ENCODE assay signal across 14 cellular contexts in the genomic region with DNA sequence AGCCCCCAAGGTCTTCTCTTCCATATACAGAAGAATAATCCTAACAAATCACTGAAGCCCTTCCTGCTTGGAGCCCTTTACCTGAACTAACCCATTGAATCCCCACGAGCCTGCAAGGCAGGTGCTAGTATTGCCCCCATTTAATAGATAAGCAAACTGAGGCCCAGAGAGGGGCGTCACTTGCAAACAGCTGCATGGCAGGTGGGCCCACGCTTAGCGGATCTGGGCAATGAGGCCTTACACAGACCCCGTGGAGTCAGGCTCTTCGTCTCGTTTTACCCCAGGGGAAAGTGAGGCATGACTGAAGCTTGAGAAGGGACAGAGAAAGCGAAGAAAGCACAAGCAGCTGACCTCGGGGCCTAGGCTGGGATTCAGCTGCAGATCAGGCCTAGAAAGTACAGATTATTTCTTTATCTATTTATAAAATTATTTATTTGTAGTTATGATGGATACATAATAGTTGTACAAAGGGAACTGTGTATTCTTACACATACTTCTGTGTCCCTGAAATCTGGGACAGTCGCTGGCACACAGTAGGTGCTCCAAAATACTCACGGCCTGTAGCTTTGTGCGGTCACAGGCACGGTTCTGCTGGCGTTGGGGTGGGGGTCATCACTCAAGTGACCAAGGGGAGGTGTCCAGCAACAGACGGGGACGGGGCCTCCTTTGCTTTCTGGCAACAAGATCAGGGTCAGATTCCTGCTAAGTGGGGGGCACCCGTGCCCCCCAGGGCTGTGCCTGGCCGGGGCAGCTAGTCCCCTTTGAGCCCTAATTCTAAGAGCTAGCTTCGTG.
A peak's percentile ranks its signal among the peaks of the same experiment; 100 is the strongest.
DNase-seq lines count a peak whose midpoint lies in the region; ATAC-seq, FAIRE-seq and TF ChIP-seq lines count a peak whose summit lies in the region.
"Had no signal": no experiment of that assay in that cellular context is flagged by ENCODE, and none has a peak within 500 bp of the region (broad histone marks: within the 10 kb centered on the region; RNA-seq: fewer than 3 reads in every experiment).

No MANE protein-coding gene starts in this region.

- ATAC-seq in pancreas (no peak), HG03354 (IDR thresholded peaks at IDR 0.05; ENCODE audit: poor library complexity, severe bottlenecking, unreplicated experiment) (no peak)
- no peak for ATAC-seq in naive thymus-derived CD4-positive, alpha-beta T cell
- ATAC-seq: T-cell had no signal

- POLR2A ChIA-PET in naive thymus-derived CD4-positive, alpha-beta T cell (lab: Charles Lee) = no interaction called here

- H3K4me3 Mint-ChIP-seq in CD14-positive monocyte = no peak overlapping the region
- H3K4me3 Mint-ChIP-seq in naive thymus-derived CD4-positive, alpha-beta T cell = no peak overlapping the region
- H3K4me3 Mint-ChIP-seq: activated CD4-positive, alpha-beta T cell treated with anti-CD3 and anti-CD28 coated beads, Interleukin-2, amount 10 ng/mL, durations not matched to agents 7 days and 5 days; B cell; neural crest cell; T-cell had no signal

- no peak for TF ChIP-seq POLR2A in GM12891 (IDR thresholded peaks at IDR 0.05; ENCODE audit: low read depth, low read length)

- H3K27ac ChIP-seq in SJSA1 = peak overlapping the region; percentile 61
- H3K27ac ChIP-seq in left ventricle myocardium inferior (replicated peaks) = peak overlapping the region; percentile 42
- H3K27ac ChIP-seq in pancreas = no peak overlapping the region
- no peak overlapping the region for H3K27ac ChIP-seq in naive thymus-derived CD4-positive, alpha-beta T cell (ENCODE audit: low read depth, low read length)

- H3K27me3 ChIP-seq in SJSA1 (replicated peaks) (no peaks in the 10 kb centered on the region), left ventricle myocardium inferior (ENCODE audit: low read depth) (no peaks in the 10 kb centered on the region), pancreas (no peaks in the 10 kb centered on the region)
- H3K27me3 ChIP-seq in naive thymus-derived CD4-positive, alpha-beta T cell (ENCODE audit: control insufficient read depth in 2 of 2, insufficient read depth in 2 of 2, low read length in 2 of 2) = no peaks in the 10 kb centered on the region

- H3K36me3 ChIP-seq in SJSA1 (no peaks in the 10 kb centered on the region; the same call in 1 of the 2 replicates), left ventricle myocardium inferior (no peaks in the 10 kb centered on the region), pancreas (no peaks in the 10 kb centered on the region)
- no peaks in the 10 kb centered on the region for H3K36me3 ChIP-seq in naive thymus-derived CD4-positive, alpha-beta T cell (ENCODE audit: control insufficient read depth in 2 of 3, insufficient read depth in 3 of 3, low read length in 3 of 3)

- H3K36me3 Mint-ChIP-seq in CD14-positive monocyte = no peaks in the 10 kb centered on the region
- peaks cover 0 to 4% (median 0%) of the 10 kb centered on the region in 5 donors for H3K36me3 Mint-ChIP-seq in naive thymus-derived CD4-positive, alpha-beta T cell
- H3K36me3 Mint-ChIP-seq: T-cell had no signal

- H3K27me3 Mint-ChIP-seq in CD14-positive monocyte (ENCODE audit: low read depth in 3 of 3) = peaks cover 1 to 9% (median 5%) of the 10 kb centered on the region in 3 donors
- peaks cover 0 to 10% (median 3%) of the 10 kb centered on the region in 5 donors for H3K27me3 Mint-ChIP-seq in naive thymus-derived CD4-positive, alpha-beta T cell
- H3K27me3 Mint-ChIP-seq: activated CD4-positive, alpha-beta T cell treated with anti-CD3 and anti-CD28 coated beads, Interleukin-2, amount 10 ng/mL, durations not matched to agents 7 days and 5 days had no signal

- WGBS in pancreas, 2 donors = 81 to 84% methylated on average over 19 of the region's 19 CpGs

- FAIRE-seq in pancreas (lab: Jason Lieb, UNC) (no peak), GM12891 (lab: Jason Lieb, UNC) (no peak)

- no peaks in the 10 kb centered on the region for H3K4me1 Mint-ChIP-seq in CD14-positive monocyte
- H3K4me1 Mint-ChIP-seq in naive thymus-derived CD4-positive, alpha-beta T cell = peaks cover 0 to 2% (median 0%) of the 10 kb centered on the region in 7 donors
- H3K4me1 Mint-ChIP-seq: activated CD4-positive, alpha-beta T cell treated with anti-CD3 and anti-CD28 coated beads, Interleukin-2, amount 10 ng/mL, durations not matched to agents 7 days and 5 days; B cell; T-cell had no signal

- DNase-seq in CD14-positive monocyte (ENCODE audit: low spot score) = peak; percentile 28
- peak in 1 of 2 experiments; percentile 42 for DNase-seq in SJSA1 (ENCODE audit: low read depth in 1 of 2, low spot score in 2 of 2)
- DNase-seq in left ventricle myocardium inferior = peak; percentile 7
- DNase-seq in pancreas = peak in 5 of 6 donors; percentile 7 to 41 (median 16)
- DNase-seq in GM12891 (ENCODE audit: insufficient read length, low spot score) = no peak
- no peak for DNase-seq in effector CD4-positive, alpha-beta T cell
- no peak for DNase-seq in naive thymus-derived CD4-positive, alpha-beta T cell
- DNase-seq: activated CD4-positive, alpha-beta T cell treated with anti-CD3 and anti-CD28 coated beads, Interleukin-2, amount 10 ng/mL, durations not matched to agents 7 days and 5 days; cortex of kidney; KG1 had no signal

- H3K4me3 ChIP-seq in SJSA1 (no peak overlapping the region), left ventricle myocardium inferior (no peak overlapping the region), pancreas (no peak overlapping the region)
- H3K4me3 ChIP-seq in naive thymus-derived CD4-positive, alpha-beta T cell (ENCODE audit: low read length) = no peak overlapping the region

- no peak for TF ChIP-seq CTCF in CD14-positive monocyte (IDR thresholded peaks at IDR 0.05)
- TF ChIP-seq CTCF in left ventricle myocardium inferior (IDR thresholded peaks at IDR 0.05; ENCODE audit: borderline replicate concordance) = no peak
- no peak for TF ChIP-seq CTCF in pancreas (IDR thresholded peaks at IDR 0.05)

- no peaks in the 10 kb centered on the region for H3K9me3 ChIP-seq in SJSA1 (replicated peaks)
- no peaks in the 10 kb centered on the region for H3K9me3 ChIP-seq in left ventricle myocardium inferior (replicated peaks)
- no peaks in the 10 kb centered on the region for H3K9me3 ChIP-seq in pancreas
- H3K9me3 ChIP-seq in naive thymus-derived CD4-positive, alpha-beta T cell (ENCODE audit: control insufficient read depth in 2 of 3, low read length in 3 of 3) = no peaks in the 10 kb centered on the region

- peak overlapping the region in 1 of 7 donors; percentile 9 for H3K27ac Mint-ChIP-seq in CD14-positive monocyte
- H3K27ac Mint-ChIP-seq in naive thymus-derived CD4-positive, alpha-beta T cell = no peak overlapping the region
- H3K27ac Mint-ChIP-seq: activated CD4-positive, alpha-beta T cell treated with anti-CD3 and anti-CD28 coated beads, Interleukin-2, amount 10 ng/mL, durations not matched to agents 7 days and 5 days; B cell; T-cell had no signal

- intact Hi-C loops in CD14-positive monocyte (cut with micrococcal nuclease) = no loop called here
- intact Hi-C loops in left ventricle myocardium inferior (cut with micrococcal nuclease) = no loop called here
- intact Hi-C loops in pancreas (cut with DNase I) = no loop called here
- intact Hi-C loops in naive thymus-derived CD4-positive, alpha-beta T cell (cut with micrococcal nuclease) = no loop called here

- CTCF ChIA-PET in naive thymus-derived CD4-positive, alpha-beta T cell (lab: Charles Lee) = interaction anchor here (0.6 to 1.1 kb wide), 2 partner anchors 82 to 93 kb away, joined by 3 to 4 read pairs; no protein-coding TSS in a partner anchor

- peaks cover 28% of the 10 kb centered on the region for H3K4me1 ChIP-seq in SJSA1 (replicated peaks)
- H3K4me1 ChIP-seq in left ventricle myocardium inferior = peaks cover 19% of the 10 kb centered on the region
- no peaks in the 10 kb centered on the region for H3K4me1 ChIP-seq in pancreas
- no peaks in the 10 kb centered on the region for H3K4me1 ChIP-seq in naive thymus-derived CD4-positive, alpha-beta T cell (ENCODE audit: control insufficient read depth in 2 of 2, insufficient read depth in 2 of 2, low read length in 2 of 2)

- peaks cover 0 to 2% (median 0%) of the 10 kb centered on the region in 7 donors for H3K9me3 Mint-ChIP-seq in CD14-positive monocyte
- H3K9me3 Mint-ChIP-seq in naive thymus-derived CD4-positive, alpha-beta T cell = no peaks in the 10 kb centered on the region
- H3K9me3 Mint-ChIP-seq: activated CD4-positive, alpha-beta T cell treated with anti-CD3 and anti-CD28 coated beads, Interleukin-2, amount 10 ng/mL, durations not matched to agents 7 days and 5 days; neural crest cell; T-cell had no signal

TF ChIP-seq in GM12891, 5 proteins besides CTCF, POLR2A, EP300 and RAD21:
- no peak for TF ChIP-seq POU2F2 (IDR thresholded peaks at IDR 0.05; ENCODE audit: low read depth, low read length)
- TF ChIP-seq TAF1 (IDR thresholded peaks at IDR 0.05; ENCODE audit: low read depth, low read length) = no peak
- no peak for TF ChIP-seq SPI1 (IDR thresholded peaks at IDR 0.05; ENCODE audit: low read depth, low read length)
- TF ChIP-seq PAX5 (IDR thresholded peaks at IDR 0.05; ENCODE audit: insufficient read depth, low read length, severe bottlenecking) = no peak
- no peak for TF ChIP-seq POLR2AphosphoS5 (IDR thresholded peaks at IDR 0.05; ENCODE audit: low read depth, low read length)
TF ChIP-seq in GM12891: peak in this region for 0.

Comparison
In these comparisons a context has a peak if more than half of its experiments do, and no peak if none do; other contexts are left out.
1. DNase-seq: peak in CD14-positive monocyte (single experiment), left ventricle myocardium inferior (single experiment) and pancreas (5 of 6); none in GM12891 (single experiment), effector CD4-positive, alpha-beta T cell (single experiment) and naive thymus-derived CD4-positive, alpha-beta T cell (0 of 9).
2. H3K27ac ChIP-seq: peak in SJSA1 (single experiment) and left ventricle myocardium inferior (single experiment); none in pancreas (0 of 4) and naive thymus-derived CD4-positive, alpha-beta T cell (single experiment).